Comparison of ENCODE assay signal across 5 cellular contexts in the genomic region with DNA sequence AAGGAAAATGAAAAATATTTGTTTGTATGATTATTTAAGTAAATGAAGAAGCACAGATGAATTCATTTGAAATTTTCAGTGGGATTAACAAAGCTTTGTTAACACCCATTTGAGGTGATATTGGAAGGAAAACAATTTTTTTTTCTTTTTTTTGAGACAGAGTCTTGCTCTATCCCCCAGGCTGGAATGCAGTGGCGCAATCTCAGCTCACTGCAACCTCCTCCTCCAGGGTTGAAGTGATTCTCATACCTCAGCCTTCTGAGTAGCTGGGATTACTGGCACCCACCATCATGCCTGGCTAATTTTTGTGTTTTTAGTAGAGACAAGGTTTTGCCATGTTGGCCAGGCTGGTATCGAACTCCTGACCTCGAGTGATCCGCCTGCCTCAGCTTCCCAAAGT.
A peak's percentile ranks its signal among the peaks of the same experiment; 100 is the strongest.
DNase-seq lines count a peak whose midpoint lies in the region; ATAC-seq and TF ChIP-seq lines count a peak whose summit lies in the region.
"Not testable (repeated sequence)": the region's sequence is repeated elsewhere in the genome, so short reads cannot be mapped to it uniquely, and the experiment has no call there.

No MANE protein-coding gene starts in this region.

- H3K27me3 ChIP-seq in lower lobe of right lung (ENCODE audit: low read depth); trophoblast cell (ENCODE audit: insufficient read depth, low read length): not testable (repeated sequence)

- H4K8ac ChIP-seq in trophoblast cell (ENCODE audit: low read depth, low read length), result not testable (repeated sequence)

- not testable (repeated sequence) for H2AK5ac ChIP-seq in trophoblast cell (ENCODE audit: low read length)

- H2BK5ac ChIP-seq in trophoblast cell (ENCODE audit: low read depth, low read length, poor library complexity), result not testable (repeated sequence)

- not testable (repeated sequence) for H3K27ac ChIP-seq in lower lobe of right lung; trophoblast cell (ENCODE audit: low read depth, low read length)

- H2BK12ac ChIP-seq in trophoblast cell (ENCODE audit: low read length), result not testable (repeated sequence)

- intact Hi-C loops in lower lobe of right lung (cut with DNase I), result not testable (repeated sequence)

- not testable (repeated sequence) for H3K18ac ChIP-seq in trophoblast cell (ENCODE audit: low read length)

- H3K9me3 ChIP-seq in lower lobe of right lung; trophoblast cell (ENCODE audit: insufficient read depth, low read depth, low read length): not testable (repeated sequence)

- H3K23ac ChIP-seq in trophoblast cell (ENCODE audit: low read length), result not testable (repeated sequence)

- H3K79me2 ChIP-seq in trophoblast cell (ENCODE audit: control insufficient read depth, insufficient read depth, low read length, poor library complexity), result not testable (repeated sequence)

- H3K4me3 ChIP-seq in fibroblast of pulmonary artery (replicated peaks; ENCODE audit: low read depth, low read length); lower lobe of right lung; trophoblast cell (ENCODE audit: low read depth, low read length): not testable (repeated sequence)

- not testable (repeated sequence) for H3K79me1 ChIP-seq in trophoblast cell (ENCODE audit: low read length)

- not testable (repeated sequence) for H3K9ac ChIP-seq in trophoblast cell (ENCODE audit: low read length)

- not testable (repeated sequence) for ATAC-seq in lower lobe of right lung

- not testable (repeated sequence) for H3K36me3 ChIP-seq in lower lobe of right lung; trophoblast cell (ENCODE audit: control insufficient read depth in 1 of 2, insufficient read depth in 2 of 2, low read length in 2 of 2)

- DNase-seq in NCI-H226 (peak; percentile 21), amniotic epithelial cell (ENCODE audit: low read depth) (peak; percentile 26), fibroblast of pulmonary artery (ENCODE audit: low read depth) (peak; percentile 9), lower lobe of right lung (peak; percentile 50), trophoblast cell (peak; percentile 28 to 51)

- H2BK120ac ChIP-seq in trophoblast cell (ENCODE audit: insufficient read depth, low read length, poor library complexity), result not testable (repeated sequence)

- not testable (repeated sequence) for TF ChIP-seq CTCF in fibroblast of pulmonary artery (IDR thresholded peaks at IDR 0.05; ENCODE audit: low read length, missing control alignments); lower lobe of right lung (IDR thresholded peaks at IDR 0.05)

- H3K4ac ChIP-seq in trophoblast cell (ENCODE audit: low read depth, low read length), result not testable (repeated sequence)

- H3K14ac ChIP-seq in trophoblast cell (ENCODE audit: low read length), result not testable (repeated sequence)

- whole genome bisulfite sequencing in trophoblast cell (ENCODE audit: extremely low coverage, insufficient coverage, insufficient read length), result no CpG with 5 or more reads among the region's 4 CpGs

- H3K4me1 ChIP-seq in lower lobe of right lung; trophoblast cell (ENCODE audit: control insufficient read depth in 1 of 2, insufficient read depth in 2 of 2, low read length in 2 of 2): not testable (repeated sequence)

- H3K4me2 ChIP-seq in trophoblast cell (ENCODE audit: low read length), result not testable (repeated sequence)

- not testable (repeated sequence) for H4K12ac ChIP-seq in trophoblast cell (ENCODE audit: low read depth, low read length)

- H4K91ac ChIP-seq in trophoblast cell (ENCODE audit: low read depth, low read length), result not testable (repeated sequence)

- H2AFZ ChIP-seq in trophoblast cell (ENCODE audit: insufficient read depth, low read length, poor library complexity), result not testable (repeated sequence)
